In genomic region chr12:107393043-107393725, GRCh38 we compare ENCODE assay signal across 18 cellular contexts.
DNase-seq lines count a peak whose midpoint lies in the region; ATAC-seq and TF ChIP-seq lines count a peak whose summit lies in the region.
"Had no signal": no experiment of that assay in that cellular context is flagged by ENCODE, and none has a peak within 500 bp of the region (broad histone marks: within the 10 kb centered on the region; RNA-seq: fewer than 3 reads in every experiment).

No MANE protein-coding gene starts in this region.

- in situ Hi-C loops in Caki2 (cut with HindIII; ENCODE audit: low pct_unique_long_range_greater_than_20kb, low sequenced_read_pairs) = no loop called here

- H3K4me3 ChIP-seq in BLaER1 treated with 17β-estradiol and CSF1 and Interleukin-3, amounts not matched to agents 10 nM and 100 nM = no peak overlapping the region
- H3K4me3 ChIP-seq: MG63, transverse colon had no signal

- no peak overlapping the region for H3K27ac Mint-ChIP-seq in natural killer cell

- H3K4me2 ChIP-seq in BLaER1 treated with 17β-estradiol and CSF1 and Interleukin-3, amounts not matched to agents 10 nM and 100 nM = peak overlapping the region; percentile 20 to 80 (median 57)

- TF ChIP-seq CTCF in natural killer cell (IDR thresholded peaks at IDR 0.05) = no peak

- no peaks in the 10 kb centered on the region for H3K27me3 ChIP-seq in BLaER1 treated with 17β-estradiol and CSF1 and Interleukin-3, amounts not matched to agents 10 nM and 100 nM
- H3K27me3 ChIP-seq: MG63, transverse colon had no signal

- peaks cover 50% of the 10 kb centered on the region for H3K4me1 Mint-ChIP-seq in activated T-cell treated with anti-CD3 and anti-CD28 coated beads, Interleukin-2, amount 50 U/mL, for 4 hours (ENCODE audit: low read depth)
- peaks cover 10 to 27% of the 10 kb centered on the region in 2 donors for H3K4me1 Mint-ChIP-seq in natural killer cell

- H4K20me1 ChIP-seq in BLaER1 treated with 17β-estradiol and CSF1 and Interleukin-3, amounts not matched to agents 10 nM and 100 nM = peaks cover 0 to 60% (median 31%) of the 10 kb centered on the region in 11 experiments; a peak in 8 of 22 replicates

- no peaks in the 10 kb centered on the region for H3K36me3 ChIP-seq in BLaER1 treated with 17β-estradiol and CSF1 and Interleukin-3, amounts not matched to agents 10 nM and 100 nM
- H3K36me3 ChIP-seq: MG63, transverse colon had no signal

- no peak overlapping the region for H3K9ac ChIP-seq in BLaER1 treated with 17β-estradiol and CSF1 and Interleukin-3, amounts not matched to agents 10 nM and 100 nM
- H3K9ac ChIP-seq: parathyroid adenoma had no signal

- H3K4me1 ChIP-seq in BLaER1 treated with 17β-estradiol and CSF1 and Interleukin-3, amounts not matched to agents 10 nM and 100 nM = peaks cover 20 to 64% (median 32%) of the 10 kb centered on the region in 10 experiments
- H3K4me1 ChIP-seq: transverse colon had no signal

- H3K27me3 Mint-ChIP-seq in activated T-cell treated with anti-CD3 and anti-CD28 coated beads, Interleukin-2, amount 50 U/mL, for 4 hours (ENCODE audit: low read depth) = no peaks in the 10 kb centered on the region
- no peaks in the 10 kb centered on the region for H3K27me3 Mint-ChIP-seq in natural killer cell (ENCODE audit: low read depth in 2 of 2)

- H3K9me3 ChIP-seq in BLaER1 treated with 17β-estradiol and CSF1 and Interleukin-3, amounts not matched to agents 10 nM and 100 nM (replicated peaks in 1 of 11) = peaks cover 7 to 18% (median 9%) of the 10 kb centered on the region in 11 experiments; a peak in 17 of 22 replicates
- H3K9me3 ChIP-seq: MG63, transverse colon had no signal

- peak; percentile 44 for DNase-seq in Caki2 (ENCODE audit: low read depth)
- DNase-seq in activated T-cell treated with anti-CD3 and anti-CD28 coated beads, Interleukin-2, amount 50 U/mL, for 4 hours = no peak
- DNase-seq in kidney tubule cell (ENCODE audit: low spot score) = peak; percentile 84
- no peak for DNase-seq in natural killer cell
- DNase-seq: C1 segment of cervical spinal cord; central memory CD4-positive, alpha-beta T cell; DND-41; MG63; NCI-H1930; NCI-H774; SW 1271; transverse colon had no signal

- peak; percentile 52 to 64 for ATAC-seq in activated T-cell treated with anti-CD3 and anti-CD28 coated beads, Interleukin-2, amount 50 U/mL, for 4 hours
- ATAC-seq in GM18867 (IDR thresholded peaks at IDR 0.05; ENCODE audit: unreplicated experiment) = no peak
- ATAC-seq in GM21825 (IDR thresholded peaks at IDR 0.05; ENCODE audit: unreplicated experiment) = no peak
- ATAC-seq in natural killer cell = no peak
- ATAC-seq: left lobe of liver had no signal

- no peaks in the 10 kb centered on the region for H3K36me3 Mint-ChIP-seq in activated T-cell treated with anti-CD3 and anti-CD28 coated beads, Interleukin-2, amount 50 U/mL, for 4 hours (ENCODE audit: insufficient read depth)
- no peaks in the 10 kb centered on the region for H3K36me3 Mint-ChIP-seq in natural killer cell

- intact Hi-C loops in natural killer cell (cut with micrococcal nuclease) = no loop called here

- no peaks in the 10 kb centered on the region for H3K9me3 Mint-ChIP-seq in activated T-cell treated with anti-CD3 and anti-CD28 coated beads, Interleukin-2, amount 50 U/mL, for 4 hours
- H3K9me3 Mint-ChIP-seq in natural killer cell = no peaks in the 10 kb centered on the region

- H3K27ac ChIP-seq in BLaER1 treated with 17β-estradiol and CSF1 and Interleukin-3, amounts not matched to agents 10 nM and 100 nM = no peak overlapping the region
- H3K27ac ChIP-seq: parathyroid adenoma, RWPE1, transverse colon had no signal

- no peak overlapping the region for H3K4me3 Mint-ChIP-seq in activated T-cell treated with anti-CD3 and anti-CD28 coated beads, Interleukin-2, amount 50 U/mL, for 4 hours
- no peak overlapping the region for H3K4me3 Mint-ChIP-seq in natural killer cell

Comparison
In these comparisons a context has a peak if more than half of its experiments do, and no peak if none do; other contexts are left out.
1. DNase-seq: peak in Caki2 (single experiment) and kidney tubule cell (single experiment); none in activated T-cell treated with anti-CD3 and anti-CD28 coated beads, Interleukin-2, amount 50 U/mL, for 4 hours (single experiment) and natural killer cell (single experiment).
2. ATAC-seq: peak in activated T-cell treated with anti-CD3 and anti-CD28 coated beads, Interleukin-2, amount 50 U/mL, for 4 hours (2 of 2); none in GM18867 (single experiment), GM21825 (single experiment) and natural killer cell (0 of 3).